ENCODE assay signal across 1 cellular context in the genomic region with DNA sequence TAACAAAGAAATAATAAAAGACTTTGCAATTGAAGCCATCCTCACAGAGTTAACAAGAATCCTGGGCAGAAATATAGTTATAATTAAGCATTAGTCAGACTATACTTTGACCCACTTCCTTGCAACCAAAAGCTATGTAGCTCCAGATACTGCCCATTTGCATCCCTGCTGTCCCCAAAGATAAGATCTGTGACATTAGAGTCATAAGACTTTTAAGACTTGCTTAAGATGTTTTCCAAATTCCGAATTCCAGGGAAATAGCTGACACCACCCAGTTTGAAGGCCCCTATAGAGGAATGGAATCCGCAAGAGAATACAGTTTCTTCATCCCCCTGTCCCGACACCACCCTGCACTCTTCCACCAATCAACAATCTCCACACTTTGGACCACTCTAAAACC.
TF ChIP-seq lines count a peak whose summit lies in the region.

No MANE protein-coding gene starts in this region.

TF ChIP-seq in K562, 482 proteins besides CTCF, POLR2A, EP300 and RAD21:
- TF ChIP-seq ADNP (tag; IDR thresholded peaks at IDR 0.05) (0 out of 2 replicates have a peak, but pooled peaks have one; percentile 48), ZSCAN29 (IDR thresholded peaks at IDR 0.05) (no peak), RBBP5 (IDR thresholded peaks at IDR 0.05; ENCODE audit: borderline replicate concordance, insufficient read depth, low read length, poor library complexity, severe bottlenecking) (no peak), SREBF2 (CRISPR knock-in tag; IDR thresholded peaks at IDR 0.05) (no peak), L3MBTL2 (IDR thresholded peaks at IDR 0.05) (no peak), SMARCC2 (IDR thresholded peaks at IDR 0.05; ENCODE audit: low read depth) (no peak), ZBTB1 (CRISPR knock-in tag; IDR thresholded peaks at IDR 0.05; ENCODE audit: borderline replicate concordance, low read depth) (no peak), ELF4 (CRISPR knock-in tag; IDR thresholded peaks at IDR 0.05) (0 out of 2 replicates have a peak, but pooled peaks have one; percentile 24), ETV1 (tag; conservative IDR thresholded peaks at IDR 0.05; ENCODE audit: low read depth) (no peak), FOXA1 (IDR thresholded peaks at IDR 0.05; ENCODE audit: borderline replicate concordance) (no peak), CBX8 (IDR thresholded peaks at IDR 0.05; ENCODE audit: borderline replicate concordance, extremely low read depth, low read depth, low read length, poor library complexity, severe bottlenecking) (no peak), NCOA2 (IDR thresholded peaks at IDR 0.05; ENCODE audit: partially characterized antibody in 2 of 2) (no peak)
- TF ChIP-seq, protein P1, sequence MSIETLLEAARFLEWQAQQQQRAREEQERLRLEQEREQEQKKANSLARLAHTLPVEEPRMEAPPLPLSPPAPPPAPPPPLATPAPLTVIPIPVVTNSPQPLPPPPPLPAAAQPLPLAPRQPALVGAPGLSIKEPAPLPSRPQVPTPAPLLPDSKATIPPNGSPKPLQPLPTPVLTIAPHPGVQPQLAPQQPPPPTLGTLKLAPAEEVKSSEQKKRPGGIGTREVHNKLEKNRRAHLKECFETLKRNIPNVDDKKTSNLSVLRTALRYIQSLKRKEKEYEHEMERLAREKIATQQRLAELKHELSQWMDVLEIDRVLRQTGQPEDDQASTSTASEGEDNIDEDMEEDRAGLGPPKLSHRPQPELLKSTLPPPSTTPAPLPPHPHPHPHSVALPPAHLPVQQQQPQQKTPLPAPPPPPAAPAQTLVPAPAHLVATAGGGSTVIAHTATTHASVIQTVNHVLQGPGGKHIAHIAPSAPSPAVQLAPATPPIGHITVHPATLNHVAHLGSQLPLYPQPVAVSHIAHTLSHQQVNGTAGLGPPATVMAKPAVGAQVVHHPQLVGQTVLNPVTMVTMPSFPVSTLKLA (conservative IDR thresholded peaks at IDR 0.05): no peak
- TF ChIP-seq, protein P2, sequence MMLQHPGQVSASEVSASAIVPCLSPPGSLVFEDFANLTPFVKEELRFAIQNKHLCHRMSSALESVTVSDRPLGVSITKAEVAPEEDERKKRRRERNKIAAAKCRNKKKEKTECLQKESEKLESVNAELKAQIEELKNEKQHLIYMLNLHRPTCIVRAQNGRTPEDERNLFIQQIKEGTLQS (IDR thresholded peaks at IDR 0.05): no peak
- TF ChIP-seq, protein P2 (CRISPR knock-in tag; conservative IDR thresholded peaks at IDR 0.05): no peak
- TF ChIP-seq, protein P3, sequence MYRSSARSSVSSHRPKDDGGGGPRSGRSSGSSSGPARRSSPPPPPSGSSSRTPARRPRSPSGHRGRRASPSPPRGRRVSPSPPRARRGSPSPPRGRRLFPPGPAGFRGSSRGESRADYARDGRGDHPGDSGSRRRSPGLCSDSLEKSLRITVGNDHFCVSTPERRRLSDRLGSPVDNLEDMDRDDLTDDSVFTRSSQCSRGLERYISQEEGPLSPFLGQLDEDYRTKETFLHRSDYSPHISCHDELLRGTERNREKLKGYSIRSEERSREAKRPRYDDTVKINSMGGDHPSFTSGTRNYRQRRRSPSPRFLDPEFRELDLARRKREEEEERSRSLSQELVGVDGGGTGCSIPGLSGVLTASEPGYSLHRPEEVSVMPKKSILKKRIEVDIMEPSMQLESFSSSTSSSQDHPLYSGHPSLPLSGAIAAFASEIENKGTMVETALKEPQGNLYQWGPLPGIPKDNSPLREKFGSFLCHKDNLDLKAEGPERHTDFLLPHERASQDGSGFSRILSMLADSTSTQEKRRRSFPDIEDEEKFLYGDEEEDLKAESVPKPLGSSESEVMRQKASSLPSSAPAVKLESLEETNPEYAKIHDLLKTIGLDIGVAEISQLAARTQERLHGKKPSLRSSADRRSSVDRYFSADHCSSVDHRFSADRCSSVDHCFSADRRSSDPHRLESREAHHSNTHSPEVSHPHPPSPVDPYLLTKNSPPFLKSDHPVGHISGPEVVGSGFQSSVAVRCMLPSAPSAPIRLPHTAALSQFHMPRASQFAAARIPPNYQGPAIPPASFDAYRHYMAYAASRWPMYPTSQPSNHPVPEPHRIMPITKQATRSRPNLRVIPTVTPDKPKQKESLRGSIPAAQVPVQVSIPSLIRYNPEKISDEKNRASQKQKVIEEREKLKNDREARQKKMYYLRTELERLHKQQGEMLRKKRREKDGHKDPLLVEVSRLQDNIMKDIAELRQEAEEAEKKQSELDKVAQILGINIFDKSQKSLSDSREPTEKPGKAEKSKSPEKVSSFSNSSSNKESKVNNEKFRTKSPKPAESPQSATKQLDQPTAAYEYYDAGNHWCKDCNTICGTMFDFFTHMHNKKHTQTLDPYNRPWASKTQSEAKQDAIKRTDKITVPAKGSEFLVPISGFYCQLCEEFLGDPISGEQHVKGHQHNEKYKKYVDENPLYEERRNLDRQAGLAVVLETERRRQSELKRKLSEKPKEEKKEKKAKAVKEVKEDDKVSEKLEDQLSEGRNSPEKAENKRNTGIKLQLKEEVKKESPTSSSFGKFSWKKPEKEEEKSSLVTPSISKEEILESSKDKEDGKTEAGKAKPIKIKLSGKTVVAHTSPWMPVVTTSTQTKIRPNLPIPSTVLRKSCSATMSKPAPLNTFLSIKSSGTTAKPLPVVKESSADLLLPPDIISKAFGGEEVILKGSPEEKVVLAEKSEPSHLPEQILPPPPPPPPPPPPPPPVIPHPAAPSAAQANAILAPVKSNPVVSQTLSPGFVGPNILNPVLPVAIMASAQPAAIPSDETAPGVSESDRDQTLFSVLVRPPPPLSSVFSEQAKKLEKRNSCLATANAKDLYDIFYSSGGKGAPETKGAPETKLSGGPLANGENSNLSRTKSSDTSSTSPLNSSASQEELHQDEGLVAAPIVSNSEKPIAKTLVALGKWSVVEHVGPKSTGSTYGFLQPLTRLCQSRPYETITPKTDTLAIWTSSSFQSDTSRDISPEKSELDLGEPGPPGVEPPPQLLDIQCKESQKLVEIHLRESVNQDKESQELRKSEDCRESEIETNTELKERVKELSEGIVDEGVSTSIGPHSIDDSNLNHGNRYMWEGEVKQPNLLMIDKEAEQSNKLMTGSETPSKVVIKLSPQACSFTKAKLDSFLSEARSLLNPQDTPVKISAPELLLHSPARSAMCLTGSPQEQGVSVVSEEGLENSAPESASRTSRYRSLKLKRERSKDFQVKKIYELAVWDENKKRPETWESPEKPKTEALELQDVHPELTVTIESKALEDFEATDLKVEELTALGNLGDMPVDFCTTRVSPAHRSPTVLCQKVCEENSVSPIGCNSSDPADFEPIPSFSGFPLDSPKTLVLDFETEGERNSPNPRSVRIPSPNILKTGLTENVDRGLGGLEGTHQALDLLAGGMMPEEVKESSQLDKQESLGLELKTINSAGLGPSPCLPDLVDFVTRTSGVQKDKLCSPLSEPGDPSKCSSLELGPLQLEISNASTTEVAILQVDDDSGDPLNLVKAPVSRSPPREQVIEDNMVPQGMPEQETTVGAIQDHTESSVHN (IDR thresholded peaks at IDR 0.05; ENCODE audit: borderline replicate concordance in 1 of 2, low read depth in 1 of 2): no peak; a peak in 1 of 4 replicates
